Comparison of ENCODE assay signal across 8 cellular contexts in genomic region chr22:46027219-46028068, GRCh38. TPM values are rescaled to one million over a fixed set of nuclear protein-coding genes. Genes with fewer than 3 reads are reported as not detected.
DNase-seq lines count a peak whose midpoint lies in the region; ATAC-seq and TF ChIP-seq lines count a peak whose summit lies in the region.

No MANE protein-coding gene starts in this region.

- ATAC-seq in left lung (peak; percentile 89), HG03439 (IDR thresholded peaks at IDR 0.05; ENCODE audit: unreplicated experiment) (no peak), GM21717 (IDR thresholded peaks at IDR 0.05; ENCODE audit: unreplicated experiment) (no peak)

- H3K79me2 ChIP-seq in smooth muscle cell (ENCODE audit: low read depth), result no peaks in the 10 kb centered on the region

- H3K4me1 Mint-ChIP-seq in chondrocyte (ENCODE audit: low read depth), result peaks cover 46% of the 10 kb centered on the region

- H3K9me3 Mint-ChIP-seq in chondrocyte (ENCODE audit: low read depth), result no peaks in the 10 kb centered on the region

- H4K20me1 ChIP-seq in smooth muscle cell (ENCODE audit: low read depth), result no peaks in the 10 kb centered on the region

- WGBS in smooth muscle cell (ENCODE audit: low lambda C conversion rate), result 13% methylated on average over 81 of the region's 89 CpGs

- peak overlapping the region; percentile 54 for H3K9ac ChIP-seq in smooth muscle cell (ENCODE audit: low read depth)

- peak overlapping the region; percentile 27 to 38 for H3K4me3 ChIP-seq in left lung
- peak overlapping the region; percentile 48 for H3K4me3 ChIP-seq in smooth muscle cell

- no peaks in the 10 kb centered on the region for H3K36me3 Mint-ChIP-seq in chondrocyte (ENCODE audit: low read depth)

- H3K27ac Mint-ChIP-seq in chondrocyte (ENCODE audit: unreplicated experiment), result no peak overlapping the region

- H3K4me2 ChIP-seq in smooth muscle cell, result peak overlapping the region; percentile 89

- H2AFZ ChIP-seq in smooth muscle cell (ENCODE audit: low read depth), result peak overlapping the region; percentile 85

- no peaks in the 10 kb centered on the region for H3K9me3 ChIP-seq in left lung
- no peaks in the 10 kb centered on the region for H3K9me3 ChIP-seq in smooth muscle cell (replicated peaks; ENCODE audit: low read depth)

- DNase-seq in HuH-7 (ENCODE audit: low spot score) (peak; percentile 74), chondrocyte (ENCODE audit: low spot score) (peak; percentile 79), left lung (peak; percentile 59 to 88), smooth muscle cell (lab: John Stamatoyannopoulos, UW; ENCODE audit: unreplicated experiment) (no peak), GM10266 (ENCODE audit: extremely low spot score) (no peak)
- DNase-seq in stimulated activated CD4-positive, alpha-beta T cell treated with anti-CD3 and anti-CD28 coated beads, Interleukin-4, amount 100 ng/mL, for 4 hours, result no peak

- H3K27ac ChIP-seq in left lung, result peak overlapping the region in 1 of 2 donors; percentile 53
- no peak overlapping the region for H3K27ac ChIP-seq in smooth muscle cell (ENCODE audit: low read depth)

- no peaks in the 10 kb centered on the region for H3K27me3 Mint-ChIP-seq in chondrocyte (ENCODE audit: low read depth)

- H3K27me3 ChIP-seq in left lung (peaks cover 0 to 20% of the 10 kb centered on the region in 2 donors), smooth muscle cell (ENCODE audit: low read depth) (no peaks in the 10 kb centered on the region)

- H3K36me3 ChIP-seq in left lung, result no peaks in the 10 kb centered on the region
- H3K36me3 ChIP-seq in smooth muscle cell (ENCODE audit: low read depth), result no peaks in the 10 kb centered on the region

- TF ChIP-seq CTCF in chondrocyte (IDR thresholded peaks at IDR 0.05) (no peak), left lung (IDR thresholded peaks at IDR 0.05) (no peak), smooth muscle cell (IDR thresholded peaks at IDR 0.05; ENCODE audit: borderline replicate concordance, insufficient read depth, poor library complexity, severe bottlenecking) (no peak), GM10266 (IDR thresholded peaks at IDR 0.05; ENCODE audit: control insufficient read depth, insufficient read depth, low read depth, missing control alignments) (no peak)

- H3F3A ChIP-seq in smooth muscle cell (ENCODE audit: low read depth), result no peaks in the 10 kb centered on the region

- peak overlapping the region; percentile 67 for H3K4me3 Mint-ChIP-seq in chondrocyte (ENCODE audit: unreplicated experiment)

- H3K4me1 ChIP-seq in left lung (peaks cover 0 to 17% of the 10 kb centered on the region in 2 donors), smooth muscle cell (ENCODE audit: low read depth) (no peaks in the 10 kb centered on the region)

- intact Hi-C loops in left lung (cut with DNase I), result no loop called here

RNA-seq across cellular contexts. Expression of gene WNT7B, which starts 50.5 kb away (rescaled TPM):
- 0.15 to 1.1 TPM (median 0.18 TPM) in 3 replicates for total RNA-seq in chondrocyte
- total RNA-seq in left lung, result 10 to 100 TPM in 1 of 2 donors, 1 to 10 TPM in 1; 7.2 to 11.4 TPM
- 0.45 and 1.6 TPM in 2 replicates for total RNA-seq in smooth muscle cell
- 0.69 and 3.2 TPM in 2 replicates for polyA plus RNA-seq in smooth muscle cell

Comparison
In these comparisons a context has a peak if more than half of its experiments do, and no peak if none do; other contexts are left out.
1. DNase-seq: peak in HuH-7 (single experiment), chondrocyte (single experiment) and left lung (2 of 2); none in smooth muscle cell (single experiment), stimulated activated CD4-positive, alpha-beta T cell treated with anti-CD3 and anti-CD28 coated beads, Interleukin-4, amount 100 ng/mL, for 4 hours (0 of 2) and GM10266 (single experiment).